ENCODE assay signal across 17 cellular contexts in the genomic region with DNA sequence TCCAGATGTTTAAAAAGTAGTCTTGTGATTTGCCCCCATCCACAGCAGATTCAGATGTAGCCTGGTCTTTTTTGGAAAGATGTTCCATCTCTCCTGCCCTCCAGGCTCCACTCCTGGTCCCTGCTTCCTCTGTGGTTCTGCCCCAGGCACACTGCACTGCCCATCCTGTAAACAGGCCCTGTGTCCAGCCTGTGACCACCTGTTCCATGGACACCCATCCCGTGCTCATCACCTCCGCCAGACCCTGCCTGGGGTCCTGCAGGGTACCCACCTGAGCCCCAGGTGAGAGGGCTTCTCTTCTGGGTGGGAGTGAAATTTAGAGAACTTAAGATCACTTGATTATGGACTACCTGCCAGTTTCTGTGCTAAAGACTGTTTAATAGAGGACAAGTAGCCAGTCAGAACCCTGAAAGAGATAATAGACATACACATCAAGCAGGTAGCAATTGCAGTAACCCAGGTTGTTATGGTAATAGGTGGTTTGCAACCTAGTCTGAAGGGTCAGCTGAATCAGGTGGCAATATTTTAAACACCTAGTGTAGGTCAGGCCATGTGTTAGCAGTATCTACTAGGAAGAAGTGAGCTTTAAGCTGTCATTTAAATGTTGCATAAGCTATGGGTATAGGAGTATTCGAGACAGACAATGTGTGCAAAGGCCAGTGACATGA. TPM values are rescaled to one million over a fixed set of nuclear protein-coding genes. Genes with fewer than 3 reads are reported as not detected.
DNase-seq lines count a peak whose midpoint lies in the region; ATAC-seq and TF ChIP-seq lines count a peak whose summit lies in the region.
"Had no signal": no experiment of that assay in that cellular context is flagged by ENCODE, and none has a peak within 500 bp of the region (broad histone marks: within the 10 kb centered on the region; RNA-seq: fewer than 3 reads in every experiment).

No MANE protein-coding gene starts in this region.

- H3K4me2 ChIP-seq in neural progenitor cell, result no peak overlapping the region

- peaks cover 10% of the 10 kb centered on the region for H3K4me1 ChIP-seq in neural progenitor cell

- H3K36me3 ChIP-seq in neural progenitor cell, result peaks cover under 1% of the 10 kb centered on the region

- CTCF ChIA-PET in activated CD8-positive, alpha-beta memory T cell treated with anti-CD3 and anti-CD28 coated beads, Interleukin-2, amount 10 ng/mL, durations not matched to agents 7 days and 5 days (lab: Charles Lee), result interaction anchor here (1.3 to 7.4 kb wide), 4 partner anchors 8 to 41 kb away, joined by 3 to 99 read pairs (median 20); a partner anchor contains a TSS
- CTCF ChIA-PET in T-cell (lab: Charles Lee), result interaction anchor here in 1 of 2 donors (1.0 to 1.4 kb wide), 2 partner anchors 11 to 36 kb away, joined by 3 read pairs; no protein-coding TSS in a partner anchor

- H3K9me3 Mint-ChIP-seq in activated CD8-positive, alpha-beta memory T cell treated with anti-CD3 and anti-CD28 coated beads, Interleukin-2, amount 10 ng/mL, durations not matched to agents 7 days and 5 days (ENCODE audit: low read depth), result no peaks in the 10 kb centered on the region
- H3K9me3 Mint-ChIP-seq in T-cell, result no peaks in the 10 kb centered on the region
- H3K9me3 Mint-ChIP-seq in chondrocyte (ENCODE audit: low read depth), result no peaks in the 10 kb centered on the region
- H3K9me3 Mint-ChIP-seq in neural progenitor cell, result no peaks in the 10 kb centered on the region

- DNase-seq in activated CD8-positive, alpha-beta memory T cell treated with anti-CD3 and anti-CD28 coated beads, Interleukin-2, amount 10 ng/mL, durations not matched to agents 7 days and 5 days, result no peak
- DNase-seq in activated CD8-positive, alpha-beta memory T cell treated with anti-CD3 and anti-CD28 coated beads, Interleukin-2, amount 50 U/mL, for 48 hours, result no peak
- DNase-seq in T-cell (no peak), chondrocyte (ENCODE audit: low spot score) (peak; percentile 79), neural progenitor cell (ENCODE audit: low spot score) (no peak), islet precursor cell (no peak), NCI-H2029 treated with DMSO at 0.1 percent for 48 hours (lab: John Stamatoyannopoulos, UW) (no peak)
- DNase-seq: Caco-2, MG63, NCI-H187 treated with DMSO at 0.1 percent for 48 hours, upper lobe of right lung had no signal

- peaks cover 4% of the 10 kb centered on the region for H3F3A ChIP-seq in neural progenitor cell (ENCODE audit: low read depth)

- no peak for ATAC-seq in activated CD8-positive, alpha-beta memory T cell treated with anti-CD3 and anti-CD28 coated beads, Interleukin-2, amount 10 ng/mL, durations not matched to agents 7 days and 5 days
- ATAC-seq in T-cell (replicated peaks in 1 of 4), result no peak
- no peak for ATAC-seq in HG02642 (IDR thresholded peaks at IDR 0.05; ENCODE audit: poor library complexity, unreplicated experiment)
- ATAC-seq: HCT116, heart left ventricle, pancreas, SK-N-SH treated with all-trans-retinoic acid at 6 μM for 48 hours, upper lobe of right lung had no signal

- no peak overlapping the region for H3K4me3 ChIP-seq in neural progenitor cell
- H3K4me3 ChIP-seq: MG63, pancreas, upper lobe of right lung had no signal

- peaks cover 15% of the 10 kb centered on the region for H4K20me1 ChIP-seq in neural progenitor cell (ENCODE audit: low read depth)

- TF ChIP-seq CTCF in chondrocyte (IDR thresholded peaks at IDR 0.05) (no peak), neural progenitor cell (IDR thresholded peaks at IDR 0.05) (no peak)

- POLR2A ChIA-PET in T-cell (lab: Charles Lee), result no interaction called here

- H3K27me3 ChIP-seq in neural progenitor cell, result no peaks in the 10 kb centered on the region
- H3K27me3 ChIP-seq: heart left ventricle, MG63, pancreas, upper lobe of right lung had no signal

- peaks cover 47% of the 10 kb centered on the region for H3K4me1 Mint-ChIP-seq in activated CD8-positive, alpha-beta memory T cell treated with anti-CD3 and anti-CD28 coated beads, Interleukin-2, amount 10 ng/mL, durations not matched to agents 7 days and 5 days
- H3K4me1 Mint-ChIP-seq in T-cell (peaks cover 45 to 53% (median 51%) of the 10 kb centered on the region in 3 donors), chondrocyte (ENCODE audit: low read depth) (peaks cover 29% of the 10 kb centered on the region), neural progenitor cell (peaks cover 19% of the 10 kb centered on the region)

- H3K9ac ChIP-seq in neural progenitor cell, result no peak overlapping the region

- H3K27me3 Mint-ChIP-seq in activated CD8-positive, alpha-beta memory T cell treated with anti-CD3 and anti-CD28 coated beads, Interleukin-2, amount 10 ng/mL, durations not matched to agents 7 days and 5 days, result no peaks in the 10 kb centered on the region
- H3K27me3 Mint-ChIP-seq in T-cell (no peaks in the 10 kb centered on the region), chondrocyte (ENCODE audit: low read depth) (no peaks in the 10 kb centered on the region), neural progenitor cell (ENCODE audit: insufficient read depth, low read depth) (no peaks in the 10 kb centered on the region)

- peak overlapping the region; percentile 3 for H3K4me3 Mint-ChIP-seq in activated CD8-positive, alpha-beta memory T cell treated with anti-CD3 and anti-CD28 coated beads, Interleukin-2, amount 10 ng/mL, durations not matched to agents 7 days and 5 days
- peak overlapping the region; percentile 96 to 99 (median 97) for H3K4me3 Mint-ChIP-seq in T-cell
- H3K4me3 Mint-ChIP-seq in chondrocyte (ENCODE audit: unreplicated experiment), result no peak overlapping the region
- peak overlapping the region; percentile 99 for H3K4me3 Mint-ChIP-seq in neural progenitor cell

- peaks cover 67% of the 10 kb centered on the region for H3K36me3 Mint-ChIP-seq in activated CD8-positive, alpha-beta memory T cell treated with anti-CD3 and anti-CD28 coated beads, Interleukin-2, amount 10 ng/mL, durations not matched to agents 7 days and 5 days
- H3K36me3 Mint-ChIP-seq in T-cell (peaks cover 28% of the 10 kb centered on the region), chondrocyte (ENCODE audit: low read depth) (peaks cover 13% of the 10 kb centered on the region), neural progenitor cell (peaks cover 8% of the 10 kb centered on the region)

- no peak overlapping the region for H2AFZ ChIP-seq in neural progenitor cell (replicated peaks)

- peak overlapping the region; percentile 15 for H3K27ac Mint-ChIP-seq in activated CD8-positive, alpha-beta memory T cell treated with anti-CD3 and anti-CD28 coated beads, Interleukin-2, amount 10 ng/mL, durations not matched to agents 7 days and 5 days
- H3K27ac Mint-ChIP-seq in T-cell (peak overlapping the region in 1 of 2 donors; percentile 73), chondrocyte (ENCODE audit: unreplicated experiment) (no peak overlapping the region), neural progenitor cell (no peak overlapping the region)

- H3K79me2 ChIP-seq in neural progenitor cell (ENCODE audit: low read depth), result peaks cover 33% of the 10 kb centered on the region

- no peak overlapping the region for H3K27ac ChIP-seq in neural progenitor cell
- H3K27ac ChIP-seq: pancreas, upper lobe of right lung, VCaP had no signal

- no peaks in the 10 kb centered on the region for H3K9me3 ChIP-seq in neural progenitor cell (ENCODE audit: low read depth)
- H3K9me3 ChIP-seq: Caco-2, heart left ventricle, MG63, pancreas, upper lobe of right lung had no signal

RNA-seq across cellular contexts. Expression of a gene that starts 2.1 kb away (rescaled TPM):
- 100 to 1,000 TPM; 129 to 149 TPM for total RNA-seq in activated CD8-positive, alpha-beta memory T cell treated with anti-CD3 and anti-CD28 coated beads, Interleukin-2, amount 10 ng/mL, durations not matched to agents 7 days and 5 days
- total RNA-seq in T-cell (100 to 1,000 TPM in 3 of 5 donors, 10 to 100 TPM in 2; 67.7 to 131 (median 100) TPM), chondrocyte (38.8 to 50.6 TPM (median 45.8 TPM) in 3 replicates), neural progenitor cell (ENCODE audit: low replicate concordance) (28.8 and 38.3 TPM in 2 replicates)

RNA-seq across cellular contexts. Expression of a gene that starts 3.0 kb away (rescaled TPM):
- total RNA-seq in activated CD8-positive, alpha-beta memory T cell treated with anti-CD3 and anti-CD28 coated beads, Interleukin-2, amount 10 ng/mL, durations not matched to agents 7 days and 5 days, result 100 to 1,000 TPM; 577 to 623 TPM
- total RNA-seq in T-cell (100 to 1,000 TPM; 130 to 192 (median 159) TPM), chondrocyte (53.6 to 78.7 TPM (median 59.7 TPM) in 3 replicates), neural progenitor cell (ENCODE audit: low replicate concordance) (43.5 and 53.5 TPM in 2 replicates)

RNA-seq across cellular contexts. Expression of a gene that starts 8.0 kb away (rescaled TPM):
- total RNA-seq in activated CD8-positive, alpha-beta memory T cell treated with anti-CD3 and anti-CD28 coated beads, Interleukin-2, amount 10 ng/mL, durations not matched to agents 7 days and 5 days, result 10 to 100 TPM; 45.5 to 56.1 TPM
- 10 to 100 TPM in 3 of 5 donors, 1 to 10 TPM in 2; 9.3 to 29.8 (median 20.8) TPM for total RNA-seq in T-cell
- 14.0 to 15.3 TPM (median 14.8 TPM) in 3 replicates for total RNA-seq in chondrocyte
- 14.0 and 23.8 TPM in 2 replicates for total RNA-seq in neural progenitor cell (ENCODE audit: low replicate concordance)

RNA-seq across cellular contexts. Expression of a gene that starts 11.6 kb away (rescaled TPM):
- total RNA-seq in activated CD8-positive, alpha-beta memory T cell treated with anti-CD3 and anti-CD28 coated beads, Interleukin-2, amount 10 ng/mL, durations not matched to agents 7 days and 5 days, result 100 to 1,000 TPM; 238 to 295 TPM
- 100 to 1,000 TPM; 201 to 285 (median 215) TPM for total RNA-seq in T-cell
- 28.9 to 38.4 TPM (median 37.8 TPM) in 3 replicates for total RNA-seq in chondrocyte
- total RNA-seq in neural progenitor cell (ENCODE audit: low replicate concordance), result 6.9 and 9.7 TPM in 2 replicates

RNA-seq across cellular contexts. Expression of a gene that starts 13.4 kb away (rescaled TPM):
- 100 to 1,000 TPM; 420 to 454 TPM for total RNA-seq in activated CD8-positive, alpha-beta memory T cell treated with anti-CD3 and anti-CD28 coated beads, Interleukin-2, amount 10 ng/mL, durations not matched to agents 7 days and 5 days
- total RNA-seq in T-cell (100 to 1,000 TPM; 221 to 291 (median 259) TPM), chondrocyte (59.2 to 76.1 TPM (median 64.9 TPM) in 3 replicates), neural progenitor cell (ENCODE audit: low replicate concordance) (32.7 and 37.5 TPM in 2 replicates)
